24 cellular contexts compared by ENCODE assay signal in genomic region chr3:103614719-103615118, GRCh38.
"Had no signal": no experiment of that assay in that cellular context is flagged by ENCODE, and none has a peak within 500 bp of the region (broad histone marks: within the 10 kb centered on the region; RNA-seq: fewer than 3 reads in every experiment).

No MANE protein-coding gene starts in this region.

- H3K9me3 Mint-ChIP-seq: activated naive CD8-positive, alpha-beta T cell treated with anti-CD3 and anti-CD28 coated beads, Interleukin-2, amount 50 U/mL, for 24 hours; activated T-helper 1 cell treated with anti-CD3 and anti-CD28 coated beads, Interleukin-12 subunit alpha, Interleukin-12 subunit beta, Interleukin-2, Interleukin-4 antibody, amounts not matched to agents 30 ng/mL and 10 ng/mL and 1 ng/mL, durations not matched to agents 14 hours and 24 hours and 36 hours; T-helper 1 cell treated with Interleukin-12 subunit alpha and Interleukin-12 subunit beta and Interleukin-4 antibody, amounts not matched to agents 30 μg/mL and 1 μg/mL, for 36 hours had no signal

- H3K4me3 Mint-ChIP-seq: activated CD8-positive, alpha-beta memory T cell treated with anti-CD3 and anti-CD28 coated beads, Interleukin-2, amount 10 ng/mL, durations not matched to agents 7 days and 5 days; activated naive CD8-positive, alpha-beta T cell treated with anti-CD3 and anti-CD28 coated beads, Interleukin-2, amount 50 U/mL, for 24 hours; activated T-cell treated with anti-CD3 and anti-CD28 coated beads, Interleukin-2, amount 50 U/mL, for 24 hours; activated T-helper 1 cell treated with anti-CD3 and anti-CD28 coated beads, Interleukin-12 subunit alpha, Interleukin-12 subunit beta, Interleukin-2, Interleukin-4 antibody, amounts not matched to agents 30 ng/mL and 10 ng/mL and 1 ng/mL, durations not matched to agents 14 hours and 24 hours and 36 hours; central memory CD8-positive, alpha-beta T cell; T-helper 1 cell treated with Interleukin-12 subunit alpha and Interleukin-12 subunit beta and Interleukin-4 antibody, amounts not matched to agents 30 μg/mL and 1 μg/mL, for 36 hours; WTC11 had no signal

- H3K36me3 Mint-ChIP-seq: activated CD8-positive, alpha-beta memory T cell treated with anti-CD3 and anti-CD28 coated beads, Interleukin-2, amount 10 ng/mL, durations not matched to agents 7 days and 5 days; activated naive CD4-positive, alpha-beta T cell treated with anti-CD3 and anti-CD28 coated beads, Interleukin-2, amount 50 U/mL, for 72 hours had no signal

- DNase-seq: activated CD4-positive, alpha-beta T cell treated with anti-CD3 and anti-CD28 coated beads for 48 hours; activated CD4-positive, alpha-beta T cell treated with anti-CD3 and anti-CD28 coated beads, Interleukin-2, amount 50 U/mL, for 4 hours; activated CD4-positive, CD25-positive, alpha-beta regulatory T cell treated with anti-CD3 and anti-CD28 coated beads, Interleukin-2, amount 50 U/mL, for 72 hours; activated CD8-positive, alpha-beta memory T cell treated with anti-CD3 and anti-CD28 coated beads, Interleukin-2, amount 10 ng/mL, durations not matched to agents 7 days and 5 days; activated effector memory CD4-positive, alpha-beta T cell treated with Interleukin-2 at 50 U/mL for 16 hours; activated naive CD4-positive, alpha-beta T cell treated with Interleukin-2 at 50 U/mL for 16 hours; activated naive CD8-positive, alpha-beta T cell treated with anti-CD3 and anti-CD28 coated beads, Interleukin-2, amount 50 U/mL, for 24 hours; activated T-cell treated with anti-CD3 and anti-CD28 coated beads, Interleukin-2, amount 50 U/mL, for 24 hours; amniotic stem cell; body of pancreas; KG1; NCI-H1048; NCI-H1436 treated with DMSO at 0.1 percent for 48 hours; NCI-H187; NCI-H2171; NCI-H226; NCI-H526; PC-3 had no signal

- H3K4me1 Mint-ChIP-seq: activated CD8-positive, alpha-beta memory T cell treated with anti-CD3 and anti-CD28 coated beads, Interleukin-2, amount 10 ng/mL, durations not matched to agents 7 days and 5 days; activated naive CD8-positive, alpha-beta T cell treated with anti-CD3 and anti-CD28 coated beads, Interleukin-2, amount 50 U/mL, for 24 hours; central memory CD8-positive, alpha-beta T cell; WTC11 had no signal

- H3K27me3 Mint-ChIP-seq: activated CD8-positive, alpha-beta memory T cell treated with anti-CD3 and anti-CD28 coated beads, Interleukin-2, amount 10 ng/mL, durations not matched to agents 7 days and 5 days; activated naive CD8-positive, alpha-beta T cell treated with anti-CD3 and anti-CD28 coated beads, Interleukin-2, amount 50 U/mL, for 24 hours; activated T-cell treated with anti-CD3 and anti-CD28 coated beads, Interleukin-2, amount 50 U/mL, for 24 hours; central memory CD8-positive, alpha-beta T cell had no signal

- H3K27ac Mint-ChIP-seq: activated CD8-positive, alpha-beta memory T cell treated with anti-CD3 and anti-CD28 coated beads, Interleukin-2, amount 10 ng/mL, durations not matched to agents 7 days and 5 days; activated naive CD4-positive, alpha-beta T cell treated with anti-CD3 and anti-CD28 coated beads, Interleukin-2, amount 50 U/mL, for 72 hours; activated naive CD8-positive, alpha-beta T cell treated with anti-CD3 and anti-CD28 coated beads, Interleukin-2, amount 50 U/mL, for 24 hours; activated T-cell treated with anti-CD3 and anti-CD28 coated beads, Interleukin-2, amount 50 U/mL, for 24 hours; activated T-helper 1 cell treated with anti-CD3 and anti-CD28 coated beads, Interleukin-12 subunit alpha, Interleukin-12 subunit beta, Interleukin-2, Interleukin-4 antibody, amounts not matched to agents 30 ng/mL and 10 ng/mL and 1 ng/mL, durations not matched to agents 14 hours and 24 hours and 36 hours; T-helper 1 cell treated with Interleukin-12 subunit alpha and Interleukin-12 subunit beta and Interleukin-4 antibody, amounts not matched to agents 30 μg/mL and 1 μg/mL, for 36 hours; WTC11 had no signal

- ATAC-seq: activated CD8-positive, alpha-beta memory T cell treated with anti-CD3 and anti-CD28 coated beads, Interleukin-2, amount 10 ng/mL, durations not matched to agents 7 days and 5 days; activated naive CD4-positive, alpha-beta T cell treated with anti-CD3 and anti-CD28 coated beads, Interleukin-2, amount 50 U/mL, for 72 hours; activated naive CD8-positive, alpha-beta T cell treated with anti-CD3 and anti-CD28 coated beads, Interleukin-2, amount 50 U/mL, for 24 hours; body of pancreas; PC-3; SK-N-SH treated with all-trans-retinoic acid at 6 μM for 48 hours; WTC11 had no signal
